In genomic region chr12:106986625-106987389, GRCh38 we compare ENCODE assay signal across 8 cellular contexts. TPM values are rescaled to one million over a fixed set of nuclear protein-coding genes. Genes with fewer than 3 reads are reported as not detected.
A peak's percentile ranks its signal among the peaks of the same experiment; 100 is the strongest.
DNase-seq lines count a peak whose midpoint lies in the region; ATAC-seq and TF ChIP-seq lines count a peak whose summit lies in the region.

Gene MTERF2 (minus strand): TSS chr12:106987146. CDS start chr12:106978714, 8,432 bp downstream.

- peak; percentile 80 for TF ChIP-seq POLR2A in prostate gland (IDR thresholded peaks at IDR 0.05)

- H3K4me3 Mint-ChIP-seq in T-helper 17 cell = peak within 1 kb of the TSS; percentile 95

- H3K27me3 ChIP-seq in prostate gland (replicated peaks; ENCODE audit: insufficient read depth) = no peaks in the 10 kb centered on the region

- no peak for TF ChIP-seq CTCF in GM12875 (IDR thresholded peaks at IDR 0.05; ENCODE audit: borderline replicate concordance, insufficient read depth, low read depth, low read length)
- peak in 1 of 4 experiments; percentile 13 for TF ChIP-seq CTCF in prostate gland (IDR thresholded peaks at IDR 0.05)

- DNase-seq in NCI-H1417 treated with DMSO at 0.1 percent for 48 hours (lab: John Stamatoyannopoulos, UW) (peak; percentile 66), T-helper 17 cell (peak; percentile 61 to 76 (median 75)), left ventricle myocardium superior (peak; percentile 95), prostate gland (ENCODE audit: low spot score) (peak; percentile 92), ureter (ENCODE audit: low spot score) (peak; percentile 92)

- WGBS in prostate gland = under 1% methylated on average over 48 of the region's 50 CpGs

- H3K36me3 Mint-ChIP-seq in T-helper 17 cell (ENCODE audit: low read depth) = peaks cover 13% of the 10 kb centered on the region

- H3K36me3 ChIP-seq in prostate gland = no peaks in the 10 kb centered on the region

- no peaks in the 10 kb centered on the region for H3K27me3 Mint-ChIP-seq in T-helper 17 cell

- peak within 1 kb of the TSS; percentile 70 for H3K4me3 ChIP-seq in GM12875 (ENCODE audit: low read depth, low read length)
- H3K4me3 ChIP-seq in prostate gland = peak within 1 kb of the TSS; percentile 55 to 60

- peak within 1 kb of the TSS; percentile 96 for H3K27ac Mint-ChIP-seq in T-helper 17 cell

- H3K9me3 ChIP-seq in T-helper 17 cell (ENCODE audit: control insufficient read depth, low read length, poor library complexity, severe bottlenecking) (no peaks in the 10 kb centered on the region), prostate gland (no peaks in the 10 kb centered on the region)

- ATAC-seq in HG02763 (IDR thresholded peaks at IDR 0.05; ENCODE audit: unreplicated experiment) (peak; percentile 87), T-helper 17 cell (peak; percentile 96), left ventricle myocardium superior (peak; percentile 99)

- H3K27ac ChIP-seq in angular gyrus (ENCODE audit: low read depth, low read length) (peak within 1 kb of the TSS; percentile 70), prostate gland (peak within 1 kb of the TSS; percentile 86 to 87)

- H3K4me1 ChIP-seq in prostate gland (replicated peaks) = peaks cover 5% of the 10 kb centered on the region

- H3K4me1 Mint-ChIP-seq in T-helper 17 cell = peaks cover 34% of the 10 kb centered on the region

- intact Hi-C loops in left ventricle myocardium superior (cut with micrococcal nuclease) (no loop called here), prostate gland (cut with DNase I) (loop anchor here (1.0 to 2.0 kb wide), 2 partner anchors 30 to 106 kb away; partner anchors contain the start of gene CRY1)

RNA-seq across cellular contexts. Expression of gene MTERF2, which starts in this region (rescaled TPM):
- total RNA-seq in T-helper 17 cell (10 to 100 TPM; 12.7 to 13.8 TPM), left ventricle myocardium superior (36.8 TPM), prostate gland (10 to 100 TPM; 11.3 to 18.1 TPM), ureter (15.9 TPM)

Comparison
In these comparisons a context has a peak if more than half of its experiments do, and no peak if none do; other contexts are left out.
1. Peak in every context shown above with its lines: DNase-seq, ATAC-seq, H3K4me3 ChIP-seq and H3K27ac ChIP-seq.